ENCODE assay signal across 31 cellular contexts in genomic region chr11:67546852-67547251, GRCh38. TPM values are rescaled to one million over a fixed set of nuclear protein-coding genes. Genes with fewer than 3 reads are reported as not detected.
"Had no signal": no experiment of that assay in that cellular context is flagged by ENCODE, and none has a peak within 500 bp of the region (broad histone marks: within the 10 kb centered on the region; RNA-seq: fewer than 3 reads in every experiment).

No MANE protein-coding gene starts in this region.

- H3K4me1 Mint-ChIP-seq: naive thymus-derived CD4-positive, alpha-beta T cell; stimulated activated memory B cell treated with anti-CD40 and anti-IgM and Interleukin-4, amounts not matched to agents 10 μg/mL and 1 μg/mL and 100 μg/mL, for 72 hours had no signal

- H3K36me3 Mint-ChIP-seq: mesothelial cell of epicardium, neural progenitor cell, type B pancreatic cell had no signal

- H3K4me3 Mint-ChIP-seq: dendritic cell treated with granulocyte-macrophage colony-stimulating factor and Interleukin-4, amounts not matched to agents 40 ng/mL and 50 ng/mL, for 4 days; endodermal cell; mesothelial cell of epicardium; naive thymus-derived CD4-positive, alpha-beta T cell; nephron; neural progenitor cell; stimulated activated memory B cell treated with anti-CD40 and anti-IgM and Interleukin-4, amounts not matched to agents 10 μg/mL and 1 μg/mL and 100 μg/mL, for 72 hours; type B pancreatic cell had no signal

- ATAC-seq: esophagus mucosa; gastroesophageal sphincter; heart left ventricle; left lung; naive thymus-derived CD4-positive, alpha-beta T cell; sciatic nerve; stimulated activated memory B cell treated with anti-CD40 and anti-IgM and Interleukin-4, amounts not matched to agents 10 μg/mL and 1 μg/mL and 100 μg/mL, for 72 hours; stimulated activated naive CD8-positive, alpha-beta T cell treated with anti-CD3 and anti-CD28 coated beads, Interleukin-15, Interleukin-2, amounts not matched to agents 100 U/mL and 50 U/mL, for 24 hours had no signal

- H3K27me3 Mint-ChIP-seq: type B pancreatic cell had no signal

- DNase-seq: colonic mucosa; effector CD8-positive, alpha-beta T cell; endodermal cell; foreskin fibroblast; heart left ventricle; kidney; left lung; mesenchymal stem cell; naive thymus-derived CD4-positive, alpha-beta T cell; stimulated activated CD4-positive, alpha-beta T cell treated with anti-CD3 and anti-CD28 coated beads, Interleukin-4, amount 100 ng/mL, for 4 hours; stimulated activated naive CD8-positive, alpha-beta T cell treated with anti-CD3 and anti-CD28 coated beads, Interleukin-15, Interleukin-2, amounts not matched to agents 100 U/mL and 50 U/mL, for 24 hours; substantia nigra; testis; tibial artery had no signal

- H3K27ac Mint-ChIP-seq: dendritic cell treated with granulocyte-macrophage colony-stimulating factor and Interleukin-4, amounts not matched to agents 40 ng/mL and 50 ng/mL, for 4 days; endodermal cell; mesothelial cell of epicardium; neural progenitor cell; stimulated activated memory B cell treated with anti-CD40 and anti-IgM and Interleukin-4, amounts not matched to agents 10 μg/mL and 1 μg/mL and 100 μg/mL, for 72 hours; type B pancreatic cell had no signal

RNA-seq across cellular contexts. Expression of gene CABP2, which starts 23.6 kb away (rescaled TPM):
- total RNA-seq: colonic mucosa; endodermal cell; esophagus mucosa; gastroesophageal sphincter; heart left ventricle; hepatocyte; kidney; left lung; lower leg skin; lung microvascular endothelial cell; mesothelial cell of epicardium; mucosa of gallbladder; naive thymus-derived CD4-positive, alpha-beta T cell; osteoblast; prostate gland; right atrium auricular region; sciatic nerve; testis; urinary bladder had no signal
